ENCODE assay signal across 24 cellular contexts in the genomic region with DNA sequence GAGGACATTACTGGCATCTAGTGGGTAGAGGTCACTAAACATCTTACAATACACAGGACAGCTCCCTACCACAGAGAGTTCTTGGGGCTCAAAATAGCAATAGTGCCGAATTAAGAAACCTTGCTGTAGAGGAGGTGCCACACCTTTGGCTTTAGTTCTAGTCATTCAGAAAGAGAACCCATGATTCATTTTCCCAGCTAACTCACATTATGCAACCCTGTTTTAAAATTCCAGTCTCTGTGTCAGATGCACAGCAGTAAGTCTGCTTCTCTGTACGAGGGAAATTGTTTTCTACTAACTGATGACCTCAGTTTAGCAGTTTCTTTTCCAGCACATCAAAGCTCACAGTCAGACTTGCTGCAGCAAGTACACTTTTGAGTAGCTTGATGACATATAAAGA.
DNase-seq lines count a peak whose midpoint lies in the region; ATAC-seq, FAIRE-seq and TF ChIP-seq lines count a peak whose summit lies in the region.
"Had no signal": no experiment of that assay in that cellular context is flagged by ENCODE, and none has a peak within 500 bp of the region (broad histone marks: within the 10 kb centered on the region; RNA-seq: fewer than 3 reads in every experiment).

No MANE protein-coding gene starts in this region.

- dilution Hi-C loops in endothelial cell of umbilical vein (cut with MboI; ENCODE audit: extremely low pct_ligation_motif_present, low sequenced_read_pairs): no loop called here

- ATAC-seq in GM21737 (IDR thresholded peaks at IDR 0.05; ENCODE audit: unreplicated experiment) (no peak), HG03135 (IDR thresholded peaks at IDR 0.05; ENCODE audit: unreplicated experiment) (no peak)

- no TSS peak for BruUV-seq in endothelial cell of umbilical vein (replicated peaks; lab: Mats Ljungman, UMichigan)
- BruUV-seq in A673 (replicated peaks; lab: Mats Ljungman, UMichigan): no TSS peak

- no peak overlapping the region for H2AFZ ChIP-seq in endothelial cell of umbilical vein (ENCODE audit: low read depth, low read length)
- H2AFZ ChIP-seq: GM23248 had no signal

- H4K20me1 ChIP-seq in endothelial cell of umbilical vein (replicated peaks; ENCODE audit: control insufficient read depth, extremely low read depth, insufficient read depth, low read length): no peaks in the 10 kb centered on the region

- H3K27ac ChIP-seq in endothelial cell of umbilical vein (ENCODE audit: insufficient read depth, low read depth, low read length): no peak overlapping the region
- no peak overlapping the region for H3K27ac ChIP-seq in A673 (ENCODE audit: low read depth, low read length, poor library complexity, severe bottlenecking)
- H3K27ac ChIP-seq: GM23248, Peyer's patch had no signal

- peak; percentile 14 for DNase-seq in A172 (ENCODE audit: low spot score)
- peak; percentile 3 for DNase-seq in amniotic epithelial cell (ENCODE audit: low read depth)
- no peak for DNase-seq in endothelial cell of umbilical vein (ENCODE audit: low read depth, low spot score)
- DNase-seq in iris pigment epithelial cell (ENCODE audit: low read depth): peak; percentile 28
- no peak for DNase-seq in RKO (ENCODE audit: low spot score)
- DNase-seq in A673 (ENCODE audit: low spot score): no peak
- DNase-seq: 8988T; BE2C; CD4-positive, CD25-positive, alpha-beta regulatory T cell; COR-L47; GF-D8; GM23248; NCI-H1092 treated with DMSO at 0.1 percent for 48 hours; NCI-H146; NCI-H2029 treated with DMSO at 0.1 percent for 48 hours; NCI-H2171; NCI-H446; NCI-H69; NK-92 treated with Interleukin-12 subunit alpha and Interleukin-12 subunit beta, amount 100 ng/mL, for 24 hours; Peyer's patch; SHP77 treated with DMSO at 0.1 percent for 48 hours had no signal

- no peak overlapping the region for H3K4me2 ChIP-seq in endothelial cell of umbilical vein (ENCODE audit: insufficient read depth, low read length)

- CTCF ChIA-PET in endothelial cell of umbilical vein (lab: Charles Lee) (no interaction called here), A673 (lab: Charles Lee) (no interaction called here)

- no peaks in the 10 kb centered on the region for H3K9me1 ChIP-seq in endothelial cell of umbilical vein (replicated peaks; ENCODE audit: control insufficient read depth, extremely low read depth, insufficient read depth, low read length)

- peak; percentile 12 for FAIRE-seq in endothelial cell of umbilical vein (lab: Jason Lieb, UNC)

- H3K79me2 ChIP-seq in endothelial cell of umbilical vein (ENCODE audit: control insufficient read depth, insufficient read depth, low read length): no peaks in the 10 kb centered on the region

- intact Hi-C loops in endothelial cell of umbilical vein (cut with micrococcal nuclease) (no loop called here), A673 (cut with micrococcal nuclease; ENCODE audit: unreplicated experiment) (no loop called here)

- H3K27me3 ChIP-seq in endothelial cell of umbilical vein (ENCODE audit: control insufficient read depth in 2 of 2, insufficient read depth in 2 of 2, low read length in 2 of 2) (no peaks in the 10 kb centered on the region), A673 (replicated peaks; ENCODE audit: insufficient read depth, low read depth, low read length, poor library complexity) (peaks cover 11% of the 10 kb centered on the region)
- H3K27me3 ChIP-seq: BE2C, Peyer's patch had no signal

- H3K9me3 ChIP-seq in endothelial cell of umbilical vein (replicated peaks; ENCODE audit: control insufficient read depth, insufficient read depth, low read length) (no peaks in the 10 kb centered on the region), A673 (ENCODE audit: low read depth, low read length, poor library complexity, severe bottlenecking) (no peaks in the 10 kb centered on the region)
- H3K9me3 ChIP-seq: BE2C, HAP-1, Peyer's patch had no signal

- no peaks in the 10 kb centered on the region for H3K36me3 ChIP-seq in endothelial cell of umbilical vein (ENCODE audit: control insufficient read depth in 2 of 2, extremely low read depth in 1 of 2, insufficient read depth in 2 of 2, low read length in 2 of 2)
- H3K36me3 ChIP-seq in A673 (ENCODE audit: insufficient read depth, low read length, poor library complexity, severe bottlenecking): no peaks in the 10 kb centered on the region
- H3K36me3 ChIP-seq: BE2C, HAP-1, Peyer's patch had no signal

- no peak for TF ChIP-seq POLR2A in endothelial cell of umbilical vein (IDR thresholded peaks at IDR 0.05; ENCODE audit: low read depth, low read length)

- POLR2A ChIA-PET in endothelial cell of umbilical vein (lab: Charles Lee) (no interaction called here), A673 (lab: Charles Lee; ENCODE audit: low non-redundant PET) (no interaction called here)

- H3K9ac ChIP-seq in endothelial cell of umbilical vein (replicated peaks; ENCODE audit: extremely low read depth, insufficient read depth, low read length): no peak overlapping the region
- H3K9ac ChIP-seq: GM23248 had no signal

- H3K4me1 ChIP-seq in endothelial cell of umbilical vein (ENCODE audit: control insufficient read depth, extremely low read depth, insufficient read depth, low read length) (no peaks in the 10 kb centered on the region), A673 (ENCODE audit: insufficient read depth, low read length, poor library complexity, severe bottlenecking) (no peaks in the 10 kb centered on the region)
- H3K4me1 ChIP-seq: BE2C, HAP-1, Peyer's patch had no signal

- TF ChIP-seq CTCF in endothelial cell of umbilical vein (IDR thresholded peaks at IDR 0.05; ENCODE audit: extremely low read depth in 1 of 2, insufficient read depth in 1 of 2, low read depth in 1 of 2, low read length in 2 of 2): no peak
- TF ChIP-seq CTCF in A673 (conservative IDR thresholded peaks at IDR 0.05; ENCODE audit: low read depth, low read length): no peak

- no peak overlapping the region for H3K4me3 ChIP-seq in endothelial cell of umbilical vein (replicated peaks in 1 of 3; ENCODE audit: insufficient read depth in 1 of 3, low read depth in 1 of 3, low read length in 3 of 3)
- no peak overlapping the region for H3K4me3 ChIP-seq in A673 (ENCODE audit: low read depth, low read length, poor library complexity, severe bottlenecking)
- H3K4me3 ChIP-seq: GM23248, HAP-1, Peyer's patch had no signal

TF ChIP-seq in endothelial cell of umbilical vein, 7 proteins besides CTCF, POLR2A, EP300 and RAD21:
- TF ChIP-seq MYC (IDR thresholded peaks at IDR 0.05; ENCODE audit: low read depth, low read length): no peak
- TF ChIP-seq MAX (IDR thresholded peaks at IDR 0.05; ENCODE audit: insufficient read depth, insufficient read length): no peak
- TF ChIP-seq POLR2AphosphoS5 (IDR thresholded peaks at IDR 0.05; ENCODE audit: insufficient read depth, low read depth, low read length): no peak
- no peak for TF ChIP-seq GATA2 (IDR thresholded peaks at IDR 0.05; ENCODE audit: insufficient read depth, insufficient read length, low read depth, low read length)
- no peak for TF ChIP-seq FOS (IDR thresholded peaks at IDR 0.05; ENCODE audit: borderline replicate concordance, insufficient read depth, low read length)
- no peak for TF ChIP-seq JUN (IDR thresholded peaks at IDR 0.05; ENCODE audit: borderline replicate concordance, insufficient read depth, insufficient read length, low read depth)
- TF ChIP-seq EZH2 (IDR thresholded peaks at IDR 0.05; ENCODE audit: borderline replicate concordance, low read depth, low read length, severe bottlenecking): no peak

Comparison
In these comparisons a context has a peak if more than half of its experiments do, and no peak if none do; other contexts are left out.
1. DNase-seq: peak in A172 (single experiment), amniotic epithelial cell (single experiment) and iris pigment epithelial cell (single experiment); none in endothelial cell of umbilical vein (single experiment), RKO (single experiment) and A673 (single experiment).